In genomic region chr6:108872001-108872974, GRCh38 we compare ENCODE assay signal across 9 cellular contexts. TPM values are rescaled to one million over a fixed set of nuclear protein-coding genes. Genes with fewer than 3 reads are reported as not detected.
DNase-seq lines count a peak whose midpoint lies in the region; ATAC-seq lines count a peak whose summit lies in the region.
"Had no signal": no experiment of that assay in that cellular context is flagged by ENCODE, and none has a peak within 500 bp of the region (broad histone marks: within the 10 kb centered on the region; RNA-seq: fewer than 3 reads in every experiment).

No MANE protein-coding gene starts in this region.

- no peak overlapping the region for H3K27ac Mint-ChIP-seq in activated naive CD4-positive, alpha-beta T cell treated with anti-CD3 and anti-CD28 coated beads, Interleukin-2, amount 50 U/mL, for 72 hours
- H3K27ac Mint-ChIP-seq in effector memory CD8-positive, alpha-beta T cell, result peak overlapping the region; percentile 57 to 97
- peak overlapping the region; percentile 94 for H3K27ac Mint-ChIP-seq in stimulated activated effector memory CD8-positive, alpha-beta T cell treated with anti-CD3 and anti-CD28 coated beads, Interleukin-12 subunit alpha, Interleukin-12 subunit beta, amount 100 ng/mL, for 72 hours

- no peaks in the 10 kb centered on the region for H3K27me3 Mint-ChIP-seq in effector memory CD8-positive, alpha-beta T cell

- peaks cover 5 to 14% of the 10 kb centered on the region in 2 donors for H3K36me3 Mint-ChIP-seq in activated naive CD4-positive, alpha-beta T cell treated with anti-CD3 and anti-CD28 coated beads, Interleukin-2, amount 50 U/mL, for 72 hours
- peaks cover 16% of the 10 kb centered on the region for H3K36me3 Mint-ChIP-seq in effector memory CD8-positive, alpha-beta T cell (ENCODE audit: insufficient read depth)
- peaks cover 23% of the 10 kb centered on the region for H3K36me3 Mint-ChIP-seq in stimulated activated effector memory CD8-positive, alpha-beta T cell treated with anti-CD3 and anti-CD28 coated beads, Interleukin-12 subunit alpha, Interleukin-12 subunit beta, amount 100 ng/mL, for 72 hours

- H3K4me3 Mint-ChIP-seq in effector memory CD8-positive, alpha-beta T cell, result peak overlapping the region; percentile 56 to 64
- H3K4me3 Mint-ChIP-seq in stimulated activated effector memory CD8-positive, alpha-beta T cell treated with anti-CD3 and anti-CD28 coated beads, Interleukin-12 subunit alpha, Interleukin-12 subunit beta, amount 100 ng/mL, for 72 hours, result peak overlapping the region; percentile 24

- DNase-seq in activated naive CD4-positive, alpha-beta T cell treated with Interleukin-2 at 50 U/mL for 16 hours, result peak; percentile 18
- DNase-seq in activated naive CD4-positive, alpha-beta T cell treated with anti-CD3 and anti-CD28 coated beads, Interleukin-2, amount 50 U/mL, for 72 hours (ENCODE audit: low spot score in 2 of 2), result no peak
- DNase-seq in SW480 (ENCODE audit: low spot score), result peak; percentile 13
- peak; percentile 40 to 44 (median 41) for DNase-seq in effector memory CD8-positive, alpha-beta T cell
- DNase-seq in stimulated activated effector memory CD8-positive, alpha-beta T cell treated with anti-CD3 and anti-CD28 coated beads, Interleukin-12 subunit alpha, Interleukin-12 subunit beta, amount 100 ng/mL, for 72 hours (ENCODE audit: low spot score in 2 of 2), result no peak
- DNase-seq in stimulated activated naive CD4-positive, alpha-beta T cell treated with Interleukin-2 at 50 U/mL for 16 hours (lab: John Stamatoyannopoulos, UW), result no peak
- DNase-seq in GM19238 (ENCODE audit: insufficient read length, low spot score), result no peak
- DNase-seq in middle frontal gyrus (ENCODE audit: extremely low spot score, low spot score), result no peak
- DNase-seq: SW 1271 had no signal

- H3K4me1 Mint-ChIP-seq in effector memory CD8-positive, alpha-beta T cell (ENCODE audit: low read depth in 2 of 2), result peaks cover 42 to 57% of the 10 kb centered on the region in 2 donors
- peaks cover 55% of the 10 kb centered on the region for H3K4me1 Mint-ChIP-seq in stimulated activated effector memory CD8-positive, alpha-beta T cell treated with anti-CD3 and anti-CD28 coated beads, Interleukin-12 subunit alpha, Interleukin-12 subunit beta, amount 100 ng/mL, for 72 hours

- no peak for ATAC-seq in activated naive CD4-positive, alpha-beta T cell treated with anti-CD3 and anti-CD28 coated beads, Interleukin-2, amount 50 U/mL, for 72 hours
- ATAC-seq in effector memory CD8-positive, alpha-beta T cell (replicated peaks), result peak; percentile 79
- peak; percentile 25 for ATAC-seq in stimulated activated effector memory CD8-positive, alpha-beta T cell treated with anti-CD3 and anti-CD28 coated beads, Interleukin-12 subunit alpha, Interleukin-12 subunit beta, amount 100 ng/mL, for 72 hours

- no peaks in the 10 kb centered on the region for H3K9me3 Mint-ChIP-seq in activated naive CD4-positive, alpha-beta T cell treated with anti-CD3 and anti-CD28 coated beads, Interleukin-2, amount 50 U/mL, for 72 hours
- H3K9me3 Mint-ChIP-seq in effector memory CD8-positive, alpha-beta T cell, result no peaks in the 10 kb centered on the region
- no peaks in the 10 kb centered on the region for H3K9me3 Mint-ChIP-seq in stimulated activated effector memory CD8-positive, alpha-beta T cell treated with anti-CD3 and anti-CD28 coated beads, Interleukin-12 subunit alpha, Interleukin-12 subunit beta, amount 100 ng/mL, for 72 hours

RNA-seq across cellular contexts. Expression of gene ARMC2, which starts 24.1 kb away (rescaled TPM):
- total RNA-seq in activated naive CD4-positive, alpha-beta T cell treated with anti-CD3 and anti-CD28 coated beads, Interleukin-2, amount 50 U/mL, for 72 hours, result 1 to 10 TPM; 2.3 to 3.3 TPM

Comparison
In these comparisons a context has a peak if more than half of its experiments do, and no peak if none do; other contexts are left out.
1. DNase-seq: peak in activated naive CD4-positive, alpha-beta T cell treated with Interleukin-2 at 50 U/mL for 16 hours (single experiment), SW480 (single experiment) and effector memory CD8-positive, alpha-beta T cell (3 of 3); none in activated naive CD4-positive, alpha-beta T cell treated with anti-CD3 and anti-CD28 coated beads, Interleukin-2, amount 50 U/mL, for 72 hours (0 of 2), stimulated activated effector memory CD8-positive, alpha-beta T cell treated with anti-CD3 and anti-CD28 coated beads, Interleukin-12 subunit alpha, Interleukin-12 subunit beta, amount 100 ng/mL, for 72 hours (0 of 2), stimulated activated naive CD4-positive, alpha-beta T cell treated with Interleukin-2 at 50 U/mL for 16 hours (single experiment), GM19238 (single experiment) and middle frontal gyrus (single experiment).
2. ATAC-seq: peak in effector memory CD8-positive, alpha-beta T cell (single experiment) and stimulated activated effector memory CD8-positive, alpha-beta T cell treated with anti-CD3 and anti-CD28 coated beads, Interleukin-12 subunit alpha, Interleukin-12 subunit beta, amount 100 ng/mL, for 72 hours (single experiment); none in activated naive CD4-positive, alpha-beta T cell treated with anti-CD3 and anti-CD28 coated beads, Interleukin-2, amount 50 U/mL, for 72 hours (0 of 2).
3. H3K27ac Mint-ChIP-seq: peak in effector memory CD8-positive, alpha-beta T cell (2 of 2) and stimulated activated effector memory CD8-positive, alpha-beta T cell treated with anti-CD3 and anti-CD28 coated beads, Interleukin-12 subunit alpha, Interleukin-12 subunit beta, amount 100 ng/mL, for 72 hours (single experiment); none in activated naive CD4-positive, alpha-beta T cell treated with anti-CD3 and anti-CD28 coated beads, Interleukin-2, amount 50 U/mL, for 72 hours (0 of 2).